24 cellular contexts compared by ENCODE assay signal in the genomic region with DNA sequence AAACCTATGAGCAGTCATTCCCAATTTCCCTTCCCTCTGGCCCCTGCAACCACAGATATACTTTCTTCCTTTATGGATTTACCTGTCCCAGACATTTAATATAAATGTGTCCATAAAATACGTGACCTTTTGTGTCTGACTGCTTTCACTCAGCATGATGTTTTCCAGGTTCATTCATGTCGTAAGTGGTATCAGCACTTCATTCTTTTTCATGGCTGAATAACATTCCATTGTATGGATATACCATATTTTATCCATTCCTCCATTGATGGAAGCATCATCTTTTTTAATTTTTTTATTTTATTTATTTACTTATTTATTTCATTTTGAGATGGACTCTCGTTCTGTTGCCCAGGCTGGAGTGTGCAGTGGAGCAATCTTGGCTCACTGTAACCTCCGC. TPM values are rescaled to one million over a fixed set of nuclear protein-coding genes. Genes with fewer than 3 reads are reported as not detected.
"Had no signal": no experiment of that assay in that cellular context is flagged by ENCODE, and none has a peak within 500 bp of the region (broad histone marks: within the 10 kb centered on the region; RNA-seq: fewer than 3 reads in every experiment).

No MANE protein-coding gene starts in this region.

- H3K27me3 Mint-ChIP-seq: activated CD4-positive, alpha-beta T cell treated with anti-CD3 and anti-CD28 coated beads, Interleukin-2, amount 10 ng/mL, durations not matched to agents 24 days and 14 days; activated CD8-positive, alpha-beta T cell treated with anti-CD3 and anti-CD28 coated beads for 36 hours; activated naive CD4-positive, alpha-beta T cell treated with anti-CD3 and anti-CD28 coated beads, Interleukin-2, amount 50 U/mL, for 24 hours; activated naive CD8-positive, alpha-beta T cell treated with anti-CD3 and anti-CD28 coated beads, Interleukin-2, amount 10 ng/mL, durations not matched to agents 7 days and 5 days had no signal

- H3K27ac Mint-ChIP-seq: activated CD4-positive, alpha-beta T cell treated with anti-CD3 and anti-CD28 coated beads, Interleukin-2, amount 10 ng/mL, durations not matched to agents 24 days and 14 days; activated CD8-positive, alpha-beta T cell treated with anti-CD3 and anti-CD28 coated beads for 36 hours; activated naive CD4-positive, alpha-beta T cell treated with anti-CD3 and anti-CD28 coated beads, Interleukin-2, amount 50 U/mL, for 24 hours; activated T-helper 2 cell treated with anti-CD3 and anti-CD28 coated beads, Interferon-gamma antibody, Interleukin-2, Interleukin-4, amounts not matched to agents 10 μg/mL and 5 μg/mL and 100 μg/mL, durations not matched to agents 14 hours and 24 hours and 36 hours had no signal

- H3K4me3 ChIP-seq: ascending aorta, cardiac muscle cell had no signal

- H3K9me3 ChIP-seq: ascending aorta had no signal

- DNase-seq: activated CD4-positive, alpha-beta T cell treated with anti-CD3 and anti-CD28 coated beads, Interleukin-2, amount 10 ng/mL, durations not matched to agents 24 days and 14 days; activated CD4-positive, alpha-beta T cell treated with anti-CD3 and anti-CD28 coated beads, Interleukin-2, amount 50 U/mL, for 4 hours; activated CD8-positive, alpha-beta T cell treated with anti-CD3 and anti-CD28 coated beads for 36 hours; activated gamma-delta T cell; activated naive CD4-positive, alpha-beta T cell treated with Interleukin-2 at 50 U/mL for 16 hours; activated naive CD8-positive, alpha-beta T cell treated with anti-CD3 and anti-CD28 coated beads, Interleukin-2, amount 10 ng/mL, durations not matched to agents 7 days and 5 days; activated T-cell treated with anti-CD3 and anti-CD28 coated beads, Interleukin-2, amount 50 U/mL, for 1 hour; amygdala; NCI-H1048; NCI-H1436 treated with DMSO at 0.1 percent for 48 hours; NCI-H1694 treated with DMSO at 0.1 percent for 48 hours; NCI-H2029; NCI-H510A; NCI-H526; NCI-H748 treated with DMSO at 0.1 percent for 48 hours; OCI-M1; Right ventricle myocardium superior had no signal

- H3K9me3 Mint-ChIP-seq: activated naive CD4-positive, alpha-beta T cell treated with anti-CD3 and anti-CD28 coated beads, Interleukin-2, amount 50 U/mL, for 24 hours had no signal

- ATAC-seq: activated CD8-positive, alpha-beta T cell treated with anti-CD3 and anti-CD28 coated beads for 36 hours had no signal

- H3K27ac ChIP-seq: ascending aorta, cardiac muscle cell had no signal

- H3K4me3 Mint-ChIP-seq: activated CD4-positive, alpha-beta T cell treated with anti-CD3 and anti-CD28 coated beads, Interleukin-2, amount 10 ng/mL, durations not matched to agents 24 days and 14 days; activated CD8-positive, alpha-beta T cell treated with anti-CD3 and anti-CD28 coated beads for 36 hours; activated naive CD4-positive, alpha-beta T cell treated with anti-CD3 and anti-CD28 coated beads, Interleukin-2, amount 50 U/mL, for 24 hours; T-helper 1 cell treated with Interleukin-12 subunit alpha and Interleukin-12 subunit beta and Interleukin-4 antibody, amounts not matched to agents 30 μg/mL and 1 μg/mL, for 36 hours; T-helper 2 cell treated with Interferon-gamma antibody and Interleukin-4, amounts not matched to agents 5 μg/mL and 100 μg/mL, for 36 hours had no signal

- H3K4me1 ChIP-seq: ascending aorta had no signal

- H3K36me3 ChIP-seq: cardiac muscle cell had no signal

RNA-seq across cellular contexts. Expression of a gene that starts 38.3 kb away (rescaled TPM):
- total RNA-seq: ascending aorta had no signal

RNA-seq across cellular contexts. Expression of a gene that starts 57.5 kb away (rescaled TPM):
- total RNA-seq: activated CD4-positive, alpha-beta T cell treated with anti-CD3 and anti-CD28 coated beads, Interleukin-2, amount 10 ng/mL, durations not matched to agents 24 days and 14 days; activated CD8-positive, alpha-beta memory T cell treated with anti-CD3 and anti-CD28 coated beads for 36 hours; activated CD8-positive, alpha-beta T cell treated with anti-CD3 and anti-CD28 coated beads for 36 hours; activated naive CD8-positive, alpha-beta T cell treated with anti-CD3 and anti-CD28 coated beads, Interleukin-2, amount 10 ng/mL, durations not matched to agents 7 days and 5 days; activated T-helper 2 cell treated with anti-CD3 and anti-CD28 coated beads, Interferon-gamma antibody, Interleukin-2, Interleukin-4, amounts not matched to agents 10 μg/mL and 5 μg/mL and 100 μg/mL, durations not matched to agents 14 hours and 24 hours and 36 hours had no signal
